ENCODE assay signal across 9 cellular contexts in genomic region chr12:124454735-124455134, GRCh38.
DNase-seq lines count a peak whose midpoint lies in the region; ATAC-seq and TF ChIP-seq lines count a peak whose summit lies in the region.
"Had no signal": no experiment of that assay in that cellular context is flagged by ENCODE, and none has a peak within 500 bp of the region (broad histone marks: within the 10 kb centered on the region; RNA-seq: fewer than 3 reads in every experiment).

No MANE protein-coding gene starts in this region.

- peaks cover 14% of the 10 kb centered on the region for H3K36me3 Mint-ChIP-seq in CD4-positive, CD25-positive, alpha-beta regulatory T cell
- H3K36me3 Mint-ChIP-seq in neural progenitor cell: peaks cover 12% of the 10 kb centered on the region

- TF ChIP-seq CTCF in dorsolateral prefrontal cortex (IDR thresholded peaks at IDR 0.05 in 54 of 56, conservative IDR thresholded peaks at IDR 0.05 in 2 of 56; ENCODE audit: low read depth in 1 of 56, partially characterized antibody in 56 of 56) (no peak), neural progenitor cell (IDR thresholded peaks at IDR 0.05) (no peak)

- no peak for DNase-seq in CD4-positive, CD25-positive, alpha-beta regulatory T cell
- DNase-seq in NCI-H774 (lab: John Stamatoyannopoulos, UW) (peak; percentile 62), dorsolateral prefrontal cortex (peak in 1 of 10 donors; percentile 43), neural progenitor cell (ENCODE audit: low spot score) (no peak), COLO668 (lab: John Stamatoyannopoulos, UW; ENCODE audit: unreplicated experiment) (no peak), middle frontal gyrus (ENCODE audit: extremely low spot score, low spot score) (no peak), NCI-H2029 treated with DMSO at 0.1 percent for 48 hours (lab: John Stamatoyannopoulos, UW) (no peak)
- DNase-seq: DMS79 treated with DMSO at 0.1 percent for 48 hours had no signal

- H3K36me3 ChIP-seq in CD4-positive, CD25-positive, alpha-beta regulatory T cell (ENCODE audit: control insufficient read depth, insufficient read depth, low read length): no peaks in the 10 kb centered on the region
- no peaks in the 10 kb centered on the region for H3K36me3 ChIP-seq in neural progenitor cell

- no peaks in the 10 kb centered on the region for H3K27me3 Mint-ChIP-seq in CD4-positive, CD25-positive, alpha-beta regulatory T cell
- H3K27me3 Mint-ChIP-seq in neural progenitor cell (ENCODE audit: insufficient read depth, low read depth): peaks cover 3% of the 10 kb centered on the region

- H3K4me3 Mint-ChIP-seq in CD4-positive, CD25-positive, alpha-beta regulatory T cell: peak overlapping the region; percentile 56 to 89 (median 81)
- H3K4me3 Mint-ChIP-seq in neural progenitor cell: no peak overlapping the region

- peaks cover 5 to 77% (median 34%) of the 10 kb centered on the region in 4 donors for H3K4me1 Mint-ChIP-seq in CD4-positive, CD25-positive, alpha-beta regulatory T cell
- peaks cover 32% of the 10 kb centered on the region for H3K4me1 Mint-ChIP-seq in neural progenitor cell

- no peak overlapping the region for H3K4me2 ChIP-seq in neural progenitor cell

- no peak overlapping the region for H3K4me3 ChIP-seq in CD4-positive, CD25-positive, alpha-beta regulatory T cell (ENCODE audit: low read depth, low read length)
- peak overlapping the region in 34 of 59 donors; percentile 7 to 67 (median 50) for H3K4me3 ChIP-seq in dorsolateral prefrontal cortex
- no peak overlapping the region for H3K4me3 ChIP-seq in neural progenitor cell

- H3K9me3 Mint-ChIP-seq in CD4-positive, CD25-positive, alpha-beta regulatory T cell: no peaks in the 10 kb centered on the region
- H3K9me3 Mint-ChIP-seq in neural progenitor cell: no peaks in the 10 kb centered on the region

- H3F3A ChIP-seq in neural progenitor cell (ENCODE audit: low read depth): no peaks in the 10 kb centered on the region

- H3K9ac ChIP-seq in neural progenitor cell: no peak overlapping the region

- H2AFZ ChIP-seq in neural progenitor cell (replicated peaks): no peak overlapping the region

- peaks cover 43% of the 10 kb centered on the region for H4K20me1 ChIP-seq in neural progenitor cell (ENCODE audit: low read depth)

- intact Hi-C loops in dorsolateral prefrontal cortex (cut with DNase I): loop anchor here (5.0 kb wide), 2 partner anchors 57 to 313 kb away; no protein-coding TSS in a partner anchor

- ATAC-seq in CD4-positive, CD25-positive, alpha-beta regulatory T cell (ENCODE audit: low read depth in 2 of 2): no peak
- no peak for ATAC-seq in GM19328 (IDR thresholded peaks at IDR 0.05; ENCODE audit: unreplicated experiment)

- H3K27me3 ChIP-seq in CD4-positive, CD25-positive, alpha-beta regulatory T cell (ENCODE audit: control insufficient read depth, insufficient read depth, low read length): no peaks in the 10 kb centered on the region
- H3K27me3 ChIP-seq in dorsolateral prefrontal cortex (no peaks in the 10 kb centered on the region), neural progenitor cell (no peaks in the 10 kb centered on the region)

- no peak overlapping the region for H3K27ac ChIP-seq in CD4-positive, CD25-positive, alpha-beta regulatory T cell (ENCODE audit: insufficient read depth, low read length, poor library complexity, severe bottlenecking)
- H3K27ac ChIP-seq in dorsolateral prefrontal cortex (peak overlapping the region in 56 of 59 donors; percentile 21 to 96 (median 86)), neural progenitor cell (no peak overlapping the region)

- H3K9me3 ChIP-seq in CD4-positive, CD25-positive, alpha-beta regulatory T cell (ENCODE audit: control insufficient read depth in 2 of 2, low read length in 2 of 2): no peaks in the 10 kb centered on the region
- no peaks in the 10 kb centered on the region for H3K9me3 ChIP-seq in neural progenitor cell (ENCODE audit: low read depth)

- H3K79me2 ChIP-seq in neural progenitor cell (ENCODE audit: low read depth): no peaks in the 10 kb centered on the region

- peaks cover 70% of the 10 kb centered on the region for H3K4me1 ChIP-seq in CD4-positive, CD25-positive, alpha-beta regulatory T cell (ENCODE audit: control insufficient read depth, insufficient read depth, low read length, poor library complexity, severe bottlenecking)
- H3K4me1 ChIP-seq in neural progenitor cell: peaks cover 23% of the 10 kb centered on the region

- H3K27ac Mint-ChIP-seq in CD4-positive, CD25-positive, alpha-beta regulatory T cell: peak overlapping the region in 1 of 3 donors; percentile 79
- H3K27ac Mint-ChIP-seq in neural progenitor cell: peak overlapping the region; percentile 6

Comparison
In these comparisons a context has a peak if more than half of its experiments do, and no peak if none do; other contexts are left out.
1. H3K27ac ChIP-seq: peak in dorsolateral prefrontal cortex (56 of 59); none in CD4-positive, CD25-positive, alpha-beta regulatory T cell (single experiment) and neural progenitor cell (single experiment).
2. H3K4me3 ChIP-seq: peak in dorsolateral prefrontal cortex (34 of 59); none in CD4-positive, CD25-positive, alpha-beta regulatory T cell (single experiment) and neural progenitor cell (single experiment).